ENCODE assay signal across 13 cellular contexts in the genomic region with DNA sequence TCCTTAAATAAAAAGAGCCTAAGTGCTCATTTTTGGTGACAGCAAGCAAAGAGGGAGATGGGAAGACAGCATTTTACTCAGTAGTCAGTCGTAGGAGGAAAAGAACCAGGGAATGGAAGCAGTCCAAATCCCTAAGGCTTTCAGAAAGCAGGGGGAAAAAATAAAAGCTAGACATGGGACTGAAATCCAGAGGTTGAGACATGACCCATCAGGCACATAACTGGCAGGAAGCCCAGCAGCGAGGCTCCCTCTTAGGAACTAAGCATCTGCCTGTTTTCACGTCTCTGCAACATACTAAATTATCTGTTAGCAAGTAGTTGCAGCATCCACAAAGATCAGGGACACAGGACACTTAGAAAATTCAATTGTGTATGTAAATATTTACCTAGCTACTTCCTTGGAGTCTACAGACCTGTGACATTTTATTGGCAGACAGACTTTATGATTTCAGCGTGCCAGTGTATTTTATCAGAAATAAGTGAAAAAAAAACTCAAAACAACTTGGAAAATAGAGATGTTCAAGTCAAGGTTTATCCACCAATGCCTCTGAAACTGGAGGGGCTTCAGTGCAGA.
DNase-seq lines count a peak whose midpoint lies in the region; ATAC-seq, FAIRE-seq and TF ChIP-seq lines count a peak whose summit lies in the region.
"Had no signal": no experiment of that assay in that cellular context is flagged by ENCODE, and none has a peak within 500 bp of the region (broad histone marks: within the 10 kb centered on the region; RNA-seq: fewer than 3 reads in every experiment).

No MANE protein-coding gene starts in this region.

- no peaks in the 10 kb centered on the region for H3K36me3 Mint-ChIP-seq in immature natural killer cell
- no peaks in the 10 kb centered on the region for H3K36me3 Mint-ChIP-seq in T-cell

- H3K27me3 ChIP-seq in left lung = no peaks in the 10 kb centered on the region
- no peaks in the 10 kb centered on the region for H3K27me3 ChIP-seq in stomach smooth muscle (ENCODE audit: control insufficient read depth in 1 of 2, insufficient read depth in 2 of 2, low read length in 2 of 2)

- intact Hi-C loops in left lung (cut with DNase I) = no loop called here

- TF ChIP-seq CTCF in LNCaP clone FGC (IDR thresholded peaks at IDR 0.05; ENCODE audit: control insufficient read depth, extremely low read depth, insufficient read depth) (no peak), left lung (IDR thresholded peaks at IDR 0.05) (no peak), GM10248 (IDR thresholded peaks at IDR 0.05; ENCODE audit: control extremely low read depth, extremely low read depth, low read depth, missing control alignments) (no peak)

- H3K9ac ChIP-seq in stomach smooth muscle (ENCODE audit: low read length in 2 of 2) = no peak overlapping the region

- DNase-seq in LNCaP clone FGC (ENCODE audit: low read depth) (peak; percentile 67), left lung (peak in 1 of 2 donors; percentile 53), HuH-7 (ENCODE audit: low spot score) (no peak), immature natural killer cell (no peak), GM10248 (ENCODE audit: extremely low spot score) (no peak), T-cell (no peak)
- DNase-seq: activated T-cell treated with anti-CD3 and anti-CD28 coated beads, Interleukin-2, amount 50 U/mL, for 4 hours; effector memory CD8-positive, alpha-beta T cell; H9 had no signal

- H3K4me3 Mint-ChIP-seq in immature natural killer cell (no peak overlapping the region), T-cell (no peak overlapping the region)
- H3K4me3 Mint-ChIP-seq: activated T-cell treated with anti-CD3 and anti-CD28 coated beads, Interleukin-2, amount 50 U/mL, for 4 hours; effector memory CD8-positive, alpha-beta T cell; H9; T-helper 1 cell treated with Interleukin-12 subunit alpha and Interleukin-12 subunit beta and Interleukin-4 antibody, amounts not matched to agents 30 μg/mL and 1 μg/mL, for 36 hours had no signal

- H3K4me1 ChIP-seq in left lung = peaks cover 4 to 17% of the 10 kb centered on the region in 2 donors
- H3K4me1 ChIP-seq in stomach smooth muscle (ENCODE audit: control insufficient read depth, insufficient read depth, low read length) = peaks cover 21% of the 10 kb centered on the region

- H3K9me3 ChIP-seq in left lung (no peaks in the 10 kb centered on the region), stomach smooth muscle (ENCODE audit: control insufficient read depth in 2 of 2, low read length in 2 of 2) (no peaks in the 10 kb centered on the region)

- CTCF ChIA-PET in GM10248 (lab: Yijun Ruan, JAX) = interaction anchor here (0.7 kb wide), 1 partner anchor 156 kb away, joined by 3 read pairs; no protein-coding TSS in a partner anchor
- CTCF ChIA-PET in T-cell (lab: Charles Lee) = interaction anchor here in 1 of 2 donors (0.5 kb wide), 1 partner anchor 504 kb away, joined by 3 read pairs; no protein-coding TSS in a partner anchor

- peak; percentile 89 for FAIRE-seq in endometrium (lab: Jason Lieb, UNC)
- FAIRE-seq: D721Med had no signal

- no peaks in the 10 kb centered on the region for H3K27me3 Mint-ChIP-seq in immature natural killer cell (ENCODE audit: low read depth in 3 of 3)
- no peaks in the 10 kb centered on the region for H3K27me3 Mint-ChIP-seq in T-cell
- H3K27me3 Mint-ChIP-seq: effector memory CD8-positive, alpha-beta T cell had no signal

- peaks cover 2 to 11% (median 6%) of the 10 kb centered on the region in 6 donors for H3K9me3 Mint-ChIP-seq in immature natural killer cell
- H3K9me3 Mint-ChIP-seq in T-cell = peaks cover 0 to 8% (median 3%) of the 10 kb centered on the region in 3 donors
- H3K9me3 Mint-ChIP-seq: activated T-cell treated with anti-CD3 and anti-CD28 coated beads, Interleukin-2, amount 50 U/mL, for 4 hours; effector memory CD8-positive, alpha-beta T cell; T-helper 1 cell treated with Interleukin-12 subunit alpha and Interleukin-12 subunit beta and Interleukin-4 antibody, amounts not matched to agents 30 μg/mL and 1 μg/mL, for 36 hours had no signal

- peak overlapping the region; percentile 71 to 89 for H3K27ac ChIP-seq in left lung
- H3K27ac ChIP-seq in stomach smooth muscle (ENCODE audit: low read length) = peak overlapping the region; percentile 84

- ATAC-seq in left lung = peak; percentile 42
- no peak for ATAC-seq in T-cell (replicated peaks in 1 of 4)
- ATAC-seq: activated T-cell treated with anti-CD3 and anti-CD28 coated beads, Interleukin-2, amount 50 U/mL, for 4 hours; effector memory CD8-positive, alpha-beta T cell had no signal

- H3K27ac Mint-ChIP-seq in immature natural killer cell = no peak overlapping the region
- no peak overlapping the region for H3K27ac Mint-ChIP-seq in T-cell
- H3K27ac Mint-ChIP-seq: effector memory CD8-positive, alpha-beta T cell; H9; T-helper 1 cell treated with Interleukin-12 subunit alpha and Interleukin-12 subunit beta and Interleukin-4 antibody, amounts not matched to agents 30 μg/mL and 1 μg/mL, for 36 hours had no signal

- H3K4me3 ChIP-seq in LNCaP clone FGC (ENCODE audit: low read depth, low read length) (peak overlapping the region; percentile 11; the same call in 1 of the 2 replicates), left lung (no peak overlapping the region), stomach smooth muscle (ENCODE audit: low read length in 2 of 2) (no peak overlapping the region)

- H3K4me1 Mint-ChIP-seq in immature natural killer cell = no peaks in the 10 kb centered on the region
- H3K4me1 Mint-ChIP-seq in T-cell = no peaks in the 10 kb centered on the region
- H3K4me1 Mint-ChIP-seq: H9 had no signal

- H3K36me3 ChIP-seq in left lung (no peaks in the 10 kb centered on the region), stomach smooth muscle (ENCODE audit: control insufficient read depth in 2 of 2, insufficient read depth in 2 of 2, low read length in 2 of 2) (no peaks in the 10 kb centered on the region)

- POLR2A ChIA-PET in GM10248 (lab: Yijun Ruan, JAX) (no interaction called here), T-cell (lab: Charles Lee) (no interaction called here)
